ENCODE assay signal across 8 cellular contexts in genomic region chr1:51329443-51330325, GRCh38. TPM values are rescaled to one million over a fixed set of nuclear protein-coding genes. Genes with fewer than 3 reads are reported as not detected.
DNase-seq lines count a peak whose midpoint lies in the region; ATAC-seq and TF ChIP-seq lines count a peak whose summit lies in the region.

No MANE protein-coding gene starts in this region.

- no peak overlapping the region for H4K91ac ChIP-seq in neuronal stem cell (ENCODE audit: low read depth, low read length, poor library complexity)

- no peak overlapping the region for H2BK15ac ChIP-seq in neuronal stem cell (ENCODE audit: low read length)

- peaks cover 2% of the 10 kb centered on the region for H3K79me1 ChIP-seq in neuronal stem cell (ENCODE audit: low read depth, low read length)

- DNase-seq in DMS79 treated with DMSO at 0.1 percent for 48 hours (lab: John Stamatoyannopoulos, UW), result peak; percentile 35
- DNase-seq in NCI-H510A treated with DMSO at 0.1 percent for 48 hours (lab: John Stamatoyannopoulos, UW), result peak; percentile 81
- DNase-seq in epithelial cell of proximal tubule (ENCODE audit: low read depth), result no peak
- DNase-seq in neuronal stem cell (ENCODE audit: low spot score), result no peak
- DNase-seq in RKO (ENCODE audit: low spot score), result no peak
- no peak for DNase-seq in activated CD8-positive, alpha-beta memory T cell treated with anti-CD3 and anti-CD28 coated beads for 24 hours
- DNase-seq in D341Med (ENCODE audit: low spot score), result no peak

- H2BK5ac ChIP-seq in neuronal stem cell (ENCODE audit: low read length), result no peak overlapping the region

- peak overlapping the region; percentile 60 for H3K4me3 ChIP-seq in epithelial cell of proximal tubule (ENCODE audit: low read depth, low read length)
- peak overlapping the region; percentile 3 to 9 for H3K4me3 ChIP-seq in neuronal stem cell (ENCODE audit: low read length in 2 of 2)

- peak overlapping the region; percentile 20 for H3K18ac ChIP-seq in neuronal stem cell (ENCODE audit: low read length)

- TF ChIP-seq CTCF in epithelial cell of proximal tubule (conservative IDR thresholded peaks at IDR 0.05; ENCODE audit: low read depth, low read length), result no peak

- peak overlapping the region; percentile 80 for H3K4me2 ChIP-seq in neuronal stem cell (ENCODE audit: insufficient read depth, low read length, poor library complexity, severe bottlenecking)

- no peaks in the 10 kb centered on the region for H3K9me3 ChIP-seq in neuronal stem cell (replicated peaks in 1 of 2; ENCODE audit: control insufficient read depth in 2 of 2, insufficient read depth in 1 of 2, low read depth in 1 of 2, low read length in 2 of 2)

- H3K4ac ChIP-seq in neuronal stem cell (ENCODE audit: low read length), result no peak overlapping the region

- no peak overlapping the region for H3K9ac ChIP-seq in neuronal stem cell (ENCODE audit: low read depth, low read length, poor library complexity)

- ATAC-seq in HG02610 (IDR thresholded peaks at IDR 0.05; ENCODE audit: unreplicated experiment), result no peak

- H3K27me3 ChIP-seq in neuronal stem cell (ENCODE audit: control insufficient read depth in 3 of 3, insufficient read depth in 3 of 3, low read depth in 1 of 3, low read length in 3 of 3), result peaks cover 4 to 50% (median 17%) of the 10 kb centered on the region in 3 experiments

- H3K36me3 ChIP-seq in neuronal stem cell (replicated peaks in 1 of 2; ENCODE audit: control insufficient read depth in 2 of 2, insufficient read depth in 2 of 2, low read length in 2 of 2), result no peaks in the 10 kb centered on the region

- no peak overlapping the region for H2BK120ac ChIP-seq in neuronal stem cell (ENCODE audit: low read depth, low read length)

- no peak overlapping the region for H4K8ac ChIP-seq in neuronal stem cell (ENCODE audit: low read depth, low read length)

- no peak overlapping the region for H3K14ac ChIP-seq in neuronal stem cell (ENCODE audit: low read length)

- H3K23ac ChIP-seq in neuronal stem cell (ENCODE audit: low read depth, low read length, poor library complexity), result peak overlapping the region; percentile 32

- WGBS in neuronal stem cell (ENCODE audit: extremely low coverage in 2 of 2, insufficient read length in 2 of 2, insufficient replicate concordance in 1 of 2), 2 donors, result no CpG with 5 or more reads among the region's 26 CpGs

- peak overlapping the region; percentile 47 for H2AFZ ChIP-seq in neuronal stem cell (ENCODE audit: low read length)

- peak overlapping the region; percentile 47 for H2AK5ac ChIP-seq in neuronal stem cell (ENCODE audit: low read depth, low read length)

- H3K4me1 ChIP-seq in neuronal stem cell (ENCODE audit: control insufficient read depth in 2 of 2, insufficient read depth in 1 of 2, low read depth in 1 of 2, low read length in 2 of 2), result peaks cover 9 to 11% of the 10 kb centered on the region in 2 donors

- H2BK12ac ChIP-seq in neuronal stem cell (ENCODE audit: low read length), result no peak overlapping the region

- no peak overlapping the region for H3K27ac ChIP-seq in neuronal stem cell (replicated peaks; ENCODE audit: low read length)

RNA-seq across cellular contexts. Expression of gene TTC39A, which starts 0.7 kb away (rescaled TPM):
- total RNA-seq in epithelial cell of proximal tubule, result 15.1 and 21.3 TPM in 2 replicates
- polyA plus RNA-seq in neuronal stem cell (2013, experiment 1 of 2), result 0.89 TPM
- 0.71 TPM for polyA plus RNA-seq in neuronal stem cell (2013, experiment 2 of 2)

Comparison
In these comparisons a context has a peak if more than half of its experiments do, and no peak if none do; other contexts are left out.
1. DNase-seq: peak in DMS79 treated with DMSO at 0.1 percent for 48 hours (single experiment) and NCI-H510A treated with DMSO at 0.1 percent for 48 hours (single experiment); none in epithelial cell of proximal tubule (single experiment), neuronal stem cell (single experiment), RKO (single experiment), activated CD8-positive, alpha-beta memory T cell treated with anti-CD3 and anti-CD28 coated beads for 24 hours (single experiment) and D341Med (single experiment).